21 cellular contexts compared by ENCODE assay signal in genomic region chr4:169986369-169986768, GRCh38.
"Had no signal": no experiment of that assay in that cellular context is flagged by ENCODE, and none has a peak within 500 bp of the region (broad histone marks: within the 10 kb centered on the region; RNA-seq: fewer than 3 reads in every experiment).

No MANE protein-coding gene starts in this region.

- H3K4me3 Mint-ChIP-seq: dendritic cell treated with granulocyte-macrophage colony-stimulating factor and Interleukin-4, amounts not matched to agents 40 ng/mL and 50 ng/mL, for 4 days; naive B cell; nephron had no signal

- H3K4me3 ChIP-seq: heart right ventricle, left ventricle myocardium inferior, lung, pancreas, stomach, vagina had no signal

- H3K27ac Mint-ChIP-seq: dendritic cell treated with granulocyte-macrophage colony-stimulating factor and Interleukin-4, amounts not matched to agents 40 ng/mL and 50 ng/mL, for 4 days; naive B cell had no signal

- DNase-seq: erythroblast; foreskin melanocyte; heart right ventricle; left cardiac atrium; left ventricle myocardium inferior; mesendoderm; naive B cell; occipital lobe; pancreas; right cardiac atrium; small intestine; stimulated activated CD4-positive, alpha-beta T cell treated with anti-CD3 and anti-CD28 coated beads, Interleukin-12 subunit alpha, Interleukin-12 subunit beta, amount 100 ng/mL, for 4 hours; stimulated activated naive CD4-positive, alpha-beta T cell; stomach; trophoblast cell had no signal

- H3K36me3 Mint-ChIP-seq: naive B cell had no signal

- H3K27me3 Mint-ChIP-seq: progenitor cell of endocrine pancreas had no signal

- H3K9me3 ChIP-seq: heart right ventricle, left ventricle myocardium inferior, pancreas, stomach, vagina had no signal

- FAIRE-seq: islet of Langerhans, pancreas, small intestine had no signal

- H3K27ac ChIP-seq: heart right ventricle, left ventricle myocardium inferior, pancreas, stomach, vagina had no signal

- H3K36me3 ChIP-seq: left ventricle myocardium inferior, pancreas, stomach, vagina had no signal

- ATAC-seq: heart right ventricle, left cardiac atrium, pancreas, right cardiac atrium had no signal

- H3K4me1 Mint-ChIP-seq: naive B cell had no signal

- H3K4me1 ChIP-seq: heart right ventricle, left ventricle myocardium inferior, pancreas, stomach, vagina had no signal

- H3K9me3 Mint-ChIP-seq: dendritic cell treated with granulocyte-macrophage colony-stimulating factor and Interleukin-4, amounts not matched to agents 40 ng/mL and 50 ng/mL, for 4 days; naive B cell; nephron had no signal

- H3K27me3 ChIP-seq: pancreas, vagina had no signal
